3 cellular contexts compared by ENCODE assay signal in the genomic region with DNA sequence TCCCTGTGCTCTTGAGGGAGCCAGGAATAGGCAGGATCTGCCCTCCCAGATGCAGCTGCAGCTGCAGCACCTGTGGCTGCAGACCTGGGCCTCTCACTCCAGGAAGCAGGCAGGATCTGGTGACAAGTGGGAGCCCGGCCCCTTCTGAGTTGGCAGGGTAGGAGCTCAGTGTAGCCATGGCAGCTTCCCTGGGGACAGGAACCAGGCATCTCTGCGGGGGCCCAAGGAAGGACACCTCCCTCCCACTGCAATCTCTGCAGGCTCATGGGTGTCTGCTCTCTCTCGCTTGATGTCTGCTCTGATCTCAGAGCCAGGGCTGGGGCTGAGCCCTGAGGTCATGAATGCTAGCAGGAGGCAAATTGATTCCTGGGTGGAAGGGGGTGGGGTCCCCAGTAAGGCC.
TF ChIP-seq lines count a peak whose summit lies in the region.

No MANE protein-coding gene starts in this region.

TF ChIP-seq in SK-N-SH, 30 proteins besides CTCF, POLR2A, EP300 and RAD21 (continued from another document):
- TF ChIP-seq, protein P1, sequence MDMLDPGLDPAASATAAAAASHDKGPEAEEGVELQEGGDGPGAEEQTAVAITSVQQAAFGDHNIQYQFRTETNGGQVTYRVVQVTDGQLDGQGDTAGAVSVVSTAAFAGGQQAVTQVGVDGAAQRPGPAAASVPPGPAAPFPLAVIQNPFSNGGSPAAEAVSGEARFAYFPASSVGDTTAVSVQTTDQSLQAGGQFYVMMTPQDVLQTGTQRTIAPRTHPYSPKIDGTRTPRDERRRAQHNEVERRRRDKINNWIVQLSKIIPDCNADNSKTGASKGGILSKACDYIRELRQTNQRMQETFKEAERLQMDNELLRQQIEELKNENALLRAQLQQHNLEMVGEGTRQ (IDR thresholded peaks at IDR 0.05; ENCODE audit: borderline replicate concordance, low read depth, low read length) = no peak
- TF ChIP-seq, protein P2, sequence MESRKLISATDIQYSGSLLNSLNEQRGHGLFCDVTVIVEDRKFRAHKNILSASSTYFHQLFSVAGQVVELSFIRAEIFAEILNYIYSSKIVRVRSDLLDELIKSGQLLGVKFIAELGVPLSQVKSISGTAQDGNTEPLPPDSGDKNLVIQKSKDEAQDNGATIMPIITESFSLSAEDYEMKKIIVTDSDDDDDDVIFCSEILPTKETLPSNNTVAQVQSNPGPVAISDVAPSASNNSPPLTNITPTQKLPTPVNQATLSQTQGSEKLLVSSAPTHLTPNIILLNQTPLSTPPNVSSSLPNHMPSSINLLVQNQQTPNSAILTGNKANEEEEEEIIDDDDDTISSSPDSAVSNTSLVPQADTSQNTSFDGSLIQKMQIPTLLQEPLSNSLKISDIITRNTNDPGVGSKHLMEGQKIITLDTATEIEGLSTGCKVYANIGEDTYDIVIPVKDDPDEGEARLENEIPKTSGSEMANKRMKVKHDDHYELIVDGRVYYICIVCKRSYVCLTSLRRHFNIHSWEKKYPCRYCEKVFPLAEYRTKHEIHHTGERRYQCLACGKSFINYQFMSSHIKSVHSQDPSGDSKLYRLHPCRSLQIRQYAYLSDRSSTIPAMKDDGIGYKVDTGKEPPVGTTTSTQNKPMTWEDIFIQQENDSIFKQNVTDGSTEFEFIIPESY (IDR thresholded peaks at IDR 0.05; ENCODE audit: borderline replicate concordance, low read depth) = no peak
- TF ChIP-seq EZH2phosphoT487 (IDR thresholded peaks at IDR 0.05; ENCODE audit: borderline replicate concordance, low read depth) (no peak), CHD2 (IDR thresholded peaks at IDR 0.05; ENCODE audit: low read length, partially characterized antibody) (no peak), FOXJ3 (CRISPR knock-in tag; IDR thresholded peaks at IDR 0.05) (no peak), YY1 (IDR thresholded peaks at IDR 0.05; ENCODE audit: low read depth) (no peak), MEF2A (IDR thresholded peaks at IDR 0.05; ENCODE audit: borderline replicate concordance, low read depth) (no peak), MXI1 (IDR thresholded peaks at IDR 0.05; ENCODE audit: low read depth, low read length) (no peak), TAF1 (IDR thresholded peaks at IDR 0.05; ENCODE audit: borderline replicate concordance, low read depth, low read length) (no peak), RXRA (IDR thresholded peaks at IDR 0.05; ENCODE audit: borderline replicate concordance, low read depth) (no peak), NRF1 (IDR thresholded peaks at IDR 0.05; ENCODE audit: low read depth, low read length) (no peak)

TF ChIP-seq in SK-N-SH treated with all-trans-retinoic acid at 6 μM for 48 hours, 23 proteins besides CTCF, POLR2A, EP300 and RAD21 (continued from another document and continues in another):
- TF ChIP-seq, protein P3, sequence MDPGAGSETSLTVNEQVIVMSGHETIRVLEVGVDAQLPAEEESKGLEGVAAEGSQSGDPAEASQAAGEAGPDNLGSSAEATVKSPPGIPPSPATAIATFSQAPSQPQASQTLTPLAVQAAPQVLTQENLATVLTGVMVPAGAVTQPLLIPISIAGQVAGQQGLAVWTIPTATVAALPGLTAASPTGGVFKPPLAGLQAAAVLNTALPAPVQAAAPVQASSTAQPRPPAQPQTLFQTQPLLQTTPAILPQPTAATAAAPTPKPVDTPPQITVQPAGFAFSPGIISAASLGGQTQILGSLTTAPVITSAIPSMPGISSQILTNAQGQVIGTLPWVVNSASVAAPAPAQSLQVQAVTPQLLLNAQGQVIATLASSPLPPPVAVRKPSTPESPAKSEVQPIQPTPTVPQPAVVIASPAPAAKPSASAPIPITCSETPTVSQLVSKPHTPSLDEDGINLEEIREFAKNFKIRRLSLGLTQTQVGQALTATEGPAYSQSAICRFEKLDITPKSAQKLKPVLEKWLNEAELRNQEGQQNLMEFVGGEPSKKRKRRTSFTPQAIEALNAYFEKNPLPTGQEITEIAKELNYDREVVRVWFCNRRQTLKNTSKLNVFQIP (CRISPR knock-in tag; IDR thresholded peaks at IDR 0.05; ENCODE audit: borderline replicate concordance, low read depth) = no peak
- TF ChIP-seq SNAI2 (CRISPR knock-in tag; IDR thresholded peaks at IDR 0.05) = no peak
- TF ChIP-seq, protein P4, sequence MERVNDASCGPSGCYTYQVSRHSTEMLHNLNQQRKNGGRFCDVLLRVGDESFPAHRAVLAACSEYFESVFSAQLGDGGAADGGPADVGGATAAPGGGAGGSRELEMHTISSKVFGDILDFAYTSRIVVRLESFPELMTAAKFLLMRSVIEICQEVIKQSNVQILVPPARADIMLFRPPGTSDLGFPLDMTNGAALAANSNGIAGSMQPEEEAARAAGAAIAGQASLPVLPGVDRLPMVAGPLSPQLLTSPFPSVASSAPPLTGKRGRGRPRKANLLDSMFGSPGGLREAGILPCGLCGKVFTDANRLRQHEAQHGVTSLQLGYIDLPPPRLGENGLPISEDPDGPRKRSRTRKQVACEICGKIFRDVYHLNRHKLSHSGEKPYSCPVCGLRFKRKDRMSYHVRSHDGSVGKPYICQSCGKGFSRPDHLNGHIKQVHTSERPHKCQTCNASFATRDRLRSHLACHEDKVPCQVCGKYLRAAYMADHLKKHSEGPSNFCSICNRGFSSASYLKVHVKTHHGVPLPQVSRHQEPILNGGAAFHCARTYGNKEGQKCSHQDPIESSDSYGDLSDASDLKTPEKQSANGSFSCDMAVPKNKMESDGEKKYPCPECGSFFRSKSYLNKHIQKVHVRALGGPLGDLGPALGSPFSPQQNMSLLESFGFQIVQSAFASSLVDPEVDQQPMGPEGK (CRISPR knock-in tag; IDR thresholded peaks at IDR 0.05; ENCODE audit: borderline replicate concordance) = no peak
- TF ChIP-seq ARNTL (CRISPR knock-in tag; IDR thresholded peaks at IDR 0.05; ENCODE audit: borderline replicate concordance, low read depth) = no peak
- TF ChIP-seq PPARA (CRISPR knock-in tag; IDR thresholded peaks at IDR 0.05; ENCODE audit: borderline replicate concordance) = no peak
- TF ChIP-seq ZNF8 (CRISPR knock-in tag; IDR thresholded peaks at IDR 0.05) = no peak
- TF ChIP-seq, protein P5, sequence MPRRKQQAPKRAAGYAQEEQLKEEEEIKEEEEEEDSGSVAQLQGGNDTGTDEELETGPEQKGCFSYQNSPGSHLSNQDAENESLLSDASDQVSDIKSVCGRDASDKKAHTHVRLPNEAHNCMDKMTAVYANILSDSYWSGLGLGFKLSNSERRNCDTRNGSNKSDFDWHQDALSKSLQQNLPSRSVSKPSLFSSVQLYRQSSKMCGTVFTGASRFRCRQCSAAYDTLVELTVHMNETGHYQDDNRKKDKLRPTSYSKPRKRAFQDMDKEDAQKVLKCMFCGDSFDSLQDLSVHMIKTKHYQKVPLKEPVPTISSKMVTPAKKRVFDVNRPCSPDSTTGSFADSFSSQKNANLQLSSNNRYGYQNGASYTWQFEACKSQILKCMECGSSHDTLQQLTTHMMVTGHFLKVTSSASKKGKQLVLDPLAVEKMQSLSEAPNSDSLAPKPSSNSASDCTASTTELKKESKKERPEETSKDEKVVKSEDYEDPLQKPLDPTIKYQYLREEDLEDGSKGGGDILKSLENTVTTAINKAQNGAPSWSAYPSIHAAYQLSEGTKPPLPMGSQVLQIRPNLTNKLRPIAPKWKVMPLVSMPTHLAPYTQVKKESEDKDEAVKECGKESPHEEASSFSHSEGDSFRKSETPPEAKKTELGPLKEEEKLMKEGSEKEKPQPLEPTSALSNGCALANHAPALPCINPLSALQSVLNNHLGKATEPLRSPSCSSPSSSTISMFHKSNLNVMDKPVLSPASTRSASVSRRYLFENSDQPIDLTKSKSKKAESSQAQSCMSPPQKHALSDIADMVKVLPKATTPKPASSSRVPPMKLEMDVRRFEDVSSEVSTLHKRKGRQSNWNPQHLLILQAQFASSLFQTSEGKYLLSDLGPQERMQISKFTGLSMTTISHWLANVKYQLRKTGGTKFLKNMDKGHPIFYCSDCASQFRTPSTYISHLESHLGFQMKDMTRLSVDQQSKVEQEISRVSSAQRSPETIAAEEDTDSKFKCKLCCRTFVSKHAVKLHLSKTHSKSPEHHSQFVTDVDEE (CRISPR knock-in tag; IDR thresholded peaks at IDR 0.05) = no peak
- TF ChIP-seq ESRRG (CRISPR knock-in tag; IDR thresholded peaks at IDR 0.05) = no peak
- TF ChIP-seq ISL1 (CRISPR knock-in tag; IDR thresholded peaks at IDR 0.05) = no peak
- TF ChIP-seq BACH2 (CRISPR knock-in tag; IDR thresholded peaks at IDR 0.05; ENCODE audit: borderline replicate concordance) = no peak
- TF ChIP-seq, protein P6, sequence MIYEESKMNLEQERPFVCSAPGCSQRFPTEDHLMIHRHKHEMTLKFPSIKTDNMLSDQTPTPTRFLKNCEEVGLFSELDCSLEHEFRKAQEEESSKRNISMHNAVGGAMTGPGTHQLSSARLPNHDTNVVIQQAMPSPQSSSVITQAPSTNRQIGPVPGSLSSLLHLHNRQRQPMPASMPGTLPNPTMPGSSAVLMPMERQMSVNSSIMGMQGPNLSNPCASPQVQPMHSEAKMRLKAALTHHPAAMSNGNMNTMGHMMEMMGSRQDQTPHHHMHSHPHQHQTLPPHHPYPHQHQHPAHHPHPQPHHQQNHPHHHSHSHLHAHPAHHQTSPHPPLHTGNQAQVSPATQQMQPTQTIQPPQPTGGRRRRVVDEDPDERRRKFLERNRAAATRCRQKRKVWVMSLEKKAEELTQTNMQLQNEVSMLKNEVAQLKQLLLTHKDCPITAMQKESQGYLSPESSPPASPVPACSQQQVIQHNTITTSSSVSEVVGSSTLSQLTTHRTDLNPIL (CRISPR knock-in tag; IDR thresholded peaks at IDR 0.05; ENCODE audit: low read depth) = no peak
- no peak for TF ChIP-seq ZFP30 (CRISPR knock-in tag; IDR thresholded peaks at IDR 0.05)
- TF ChIP-seq TCF4 (CRISPR knock-in tag; IDR thresholded peaks at IDR 0.05; ENCODE audit: borderline replicate concordance) = no peak
- TF ChIP-seq ZNF565 (CRISPR knock-in tag; conservative IDR thresholded peaks at IDR 0.05; ENCODE audit: low read depth) = no peak

TF ChIP-seq in H1, 55 proteins besides CTCF, POLR2A, EP300 and RAD21 (continued from another document):
- TF ChIP-seq PHF8 (conservative IDR thresholded peaks at IDR 0.05; ENCODE audit: low read depth, low read length) (no peak), TBP (IDR thresholded peaks at IDR 0.05; ENCODE audit: low read depth, low read length) (no peak), CHD1 (IDR thresholded peaks at IDR 0.05; ENCODE audit: low read depth, low read length) (no peak), NRF1 (IDR thresholded peaks at IDR 0.05; ENCODE audit: low read depth, low read length) (no peak), GTF2F1 (IDR thresholded peaks at IDR 0.05; ENCODE audit: borderline replicate concordance, low read depth, low read length) (no peak), ZNF274 (IDR thresholded peaks at IDR 0.05; ENCODE audit: borderline replicate concordance, extremely low read depth, low read length) (no peak), CHD2 (IDR thresholded peaks at IDR 0.05; ENCODE audit: low read length) (no peak), CEBPB (IDR thresholded peaks at IDR 0.05; ENCODE audit: low read depth, low read length) (no peak), SP4 (IDR thresholded peaks at IDR 0.05; ENCODE audit: low read length) (no peak), KDM1A (IDR thresholded peaks at IDR 0.05; ENCODE audit: borderline replicate concordance, low read length) (no peak), KDM5A (IDR thresholded peaks at IDR 0.05; ENCODE audit: low read length) (no peak), SIN3A (conservative IDR thresholded peaks at IDR 0.05 in 1 of 2, IDR thresholded peaks at IDR 0.05 in 1 of 2; ENCODE audit: low read depth in 1 of 2, low read length in 2 of 2) (no peak)
